ENCODE assay signal across 9 cellular contexts in the genomic region with DNA sequence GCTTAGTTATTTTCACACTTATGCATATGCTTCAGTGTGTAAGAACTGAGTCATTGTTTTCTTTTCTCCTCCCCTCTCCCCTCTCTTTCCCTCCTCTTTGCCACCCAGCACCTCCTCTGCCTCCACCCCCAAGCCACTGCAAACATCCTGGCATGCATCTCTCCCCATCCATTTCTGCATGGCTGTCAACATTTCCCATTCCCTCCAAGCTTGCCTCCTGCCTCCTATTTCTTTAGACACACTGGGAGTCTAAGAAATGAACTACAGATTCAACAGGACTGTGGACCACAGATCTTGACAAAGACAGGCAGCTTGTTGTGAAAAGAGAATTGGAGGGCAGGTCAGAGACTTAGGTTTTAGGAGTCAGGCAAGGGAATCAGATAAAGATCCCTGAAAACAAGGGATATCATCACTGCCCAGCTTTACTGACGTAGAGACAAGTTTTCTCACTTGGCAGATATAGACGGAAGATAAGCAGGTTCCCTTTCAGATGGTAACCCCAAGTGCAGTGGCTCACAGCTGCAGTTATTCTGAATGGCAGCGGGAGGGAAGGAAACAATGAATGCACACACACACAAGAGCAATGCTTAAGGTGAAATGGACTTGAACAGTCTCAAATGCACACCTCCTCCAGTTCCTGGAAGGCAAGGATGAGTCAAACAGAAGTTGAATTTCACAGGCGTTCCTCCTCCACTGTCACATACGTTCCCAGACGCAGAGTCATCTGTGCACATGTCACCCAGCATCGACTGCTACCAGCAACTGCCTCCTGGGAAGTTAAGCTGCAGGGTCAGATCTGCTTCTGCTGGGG. TPM values are rescaled to one million over a fixed set of nuclear protein-coding genes. Genes with fewer than 3 reads are reported as not detected.
DNase-seq lines count a peak whose midpoint lies in the region; ATAC-seq, FAIRE-seq and TF ChIP-seq lines count a peak whose summit lies in the region.
"Had no signal": no experiment of that assay in that cellular context is flagged by ENCODE, and none has a peak within 500 bp of the region (broad histone marks: within the 10 kb centered on the region; RNA-seq: fewer than 3 reads in every experiment).

No MANE protein-coding gene starts in this region.

- H3K4me3 ChIP-seq in keratinocyte (ENCODE audit: control insufficient read depth in 2 of 3, extremely low read depth in 1 of 3, insufficient read depth in 2 of 3, low read depth in 1 of 3, low read length in 3 of 3) = no peak overlapping the region

- dilution Hi-C loops in keratinocyte (cut with MboI; ENCODE audit: extremely low pct_ligation_motif_present, low sequenced_read_pairs) = no loop called here

- H3K4me2 ChIP-seq in keratinocyte (ENCODE audit: control insufficient read depth, extremely low read depth, insufficient read depth, low read depth, low read length) = peak overlapping the region; percentile 11

- ATAC-seq in HG03442 (IDR thresholded peaks at IDR 0.05; ENCODE audit: unreplicated experiment) = no peak

- H3K9me1 ChIP-seq in keratinocyte (ENCODE audit: control insufficient read depth, extremely low read depth, insufficient read depth, low read length) = no peaks in the 10 kb centered on the region

- H3K9ac ChIP-seq in keratinocyte (ENCODE audit: control insufficient read depth, extremely low read depth, insufficient read depth, low read length) = no peak overlapping the region

- H4K20me1 ChIP-seq in keratinocyte (ENCODE audit: control insufficient read depth, extremely low read depth, insufficient read depth, low read length) = no peaks in the 10 kb centered on the region

- H3K79me2 ChIP-seq in keratinocyte (ENCODE audit: control insufficient read depth, insufficient read depth, low read length) = no peaks in the 10 kb centered on the region

- H3K36me3 ChIP-seq in keratinocyte (ENCODE audit: control insufficient read depth in 2 of 2, extremely low read depth in 1 of 2, insufficient read depth in 2 of 2, low read length in 2 of 2) = no peaks in the 10 kb centered on the region

- TF ChIP-seq CTCF in keratinocyte (optimal IDR thresholded peaks at IDR 0.05 in 1 of 3, IDR thresholded peaks at IDR 0.05 in 1 of 3, conservative IDR thresholded peaks at IDR 0.05 in 1 of 3; ENCODE audit: extremely low read depth in 1 of 3, insufficient read depth in 2 of 3, low read length in 3 of 3) = no peak

- no peak overlapping the region for H2AFZ ChIP-seq in keratinocyte (ENCODE audit: control insufficient read depth, low read length)

- H3K9me3 ChIP-seq in keratinocyte (ENCODE audit: control insufficient read depth, low read depth, low read length) = no peaks in the 10 kb centered on the region

- DNase-seq in activated gamma-delta T cell treated with anti-CD3 and anti-CD28 coated beads, Interleukin-2, amount 50 U/mL, for 16 hours (ENCODE audit: low read depth) = peak; percentile 12
- DNase-seq in activated gamma-delta T cell (lab: John Stamatoyannopoulos, UW) (no peak), keratinocyte (ENCODE audit: low read depth, low spot score) (peak; percentile 69), superior temporal gyrus (ENCODE audit: extremely low spot score) (peak; percentile 58), NCI-H2196 (lab: John Stamatoyannopoulos, UW; ENCODE audit: unreplicated experiment) (no peak), GM19239 (ENCODE audit: insufficient read length, low spot score) (no peak)
- DNase-seq in activated CD8-positive, alpha-beta memory T cell treated with anti-CD3 and anti-CD28 coated beads, Interleukin-2, amount 50 U/mL, for 48 hours = peak; percentile 75

- FAIRE-seq in keratinocyte (lab: Jason Lieb, UNC) = peak; percentile 78
- no peak for FAIRE-seq in GM19239 (lab: Jason Lieb, UNC)
- FAIRE-seq: G401.6 had no signal

- peaks cover 36% of the 10 kb centered on the region for H3K4me1 ChIP-seq in keratinocyte (ENCODE audit: control insufficient read depth, extremely low read depth, insufficient read depth, low read length)

- H3K27me3 ChIP-seq in keratinocyte (ENCODE audit: control insufficient read depth, extremely low read depth, insufficient read depth, low read length) = no peaks in the 10 kb centered on the region

- peak overlapping the region; percentile 0 for H3K27ac ChIP-seq in keratinocyte (ENCODE audit: control insufficient read depth, insufficient read depth, low read length)

RNA-seq across cellular contexts. Expression of a gene that starts 56.1 kb away (rescaled TPM):
- 0.64 to 3.5 TPM (median 1.1 TPM) in 3 replicates for polyA plus RNA-seq in keratinocyte
- 0.37 TPM for polyA plus RNA-seq in keratinocyte (2011; ENCODE audit: low read depth)
- 1.8 TPM in 2 replicates for polyA plus RNA-seq in keratinocyte (2011; cell fraction: cytosol; rRNA removed)
- 2.3 and 3.0 TPM in 2 replicates for polyA plus RNA-seq in keratinocyte (2011; cell fraction: nucleus; rRNA removed)
- 0.68 and 2.4 TPM in 2 replicates for polyA plus RNA-seq in keratinocyte (2012; ENCODE audit: low replicate concordance)
- 1.8 to 4.6 TPM (median 3.2 TPM) in 3 replicates for polyA minus RNA-seq in keratinocyte
- 0.77 TPM for polyA minus RNA-seq in keratinocyte (2011; cell fraction: cytosol; rRNA and poly(A)+ RNA removed)
- 1.1 and 2.4 TPM in 2 replicates for polyA minus RNA-seq in keratinocyte (2011; cell fraction: nucleus; rRNA and poly(A)+ RNA removed)

Comparison
In these comparisons a context has a peak if more than half of its experiments do, and no peak if none do; other contexts are left out.
1. DNase-seq: peak in activated gamma-delta T cell treated with anti-CD3 and anti-CD28 coated beads, Interleukin-2, amount 50 U/mL, for 16 hours (single experiment), activated CD8-positive, alpha-beta memory T cell treated with anti-CD3 and anti-CD28 coated beads, Interleukin-2, amount 50 U/mL, for 48 hours (single experiment), keratinocyte (single experiment) and superior temporal gyrus (single experiment); none in activated gamma-delta T cell (single experiment), NCI-H2196 (single experiment) and GM19239 (single experiment).